Comparison of ENCODE assay signal across 11 cellular contexts in the genomic region with DNA sequence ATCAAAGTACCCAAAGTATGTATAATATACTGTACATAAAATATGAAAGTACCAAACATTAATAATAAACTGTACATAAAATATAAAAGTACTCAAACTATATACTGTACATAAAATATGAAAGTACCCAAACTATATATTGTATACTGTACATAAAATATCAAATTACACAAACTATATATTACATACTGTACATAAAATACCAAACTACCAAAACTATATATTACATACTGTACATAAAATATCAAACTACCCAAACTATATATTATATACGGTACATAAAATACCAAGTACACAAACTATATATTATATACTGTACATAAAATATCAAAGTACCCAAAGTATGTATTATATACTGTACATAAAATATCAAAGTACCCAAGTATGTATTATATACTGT.
"Had no signal": no experiment of that assay in that cellular context is flagged by ENCODE, and none has a peak within 500 bp of the region (broad histone marks: within the 10 kb centered on the region; RNA-seq: fewer than 3 reads in every experiment).

No MANE protein-coding gene starts in this region.

- H2AFZ ChIP-seq: GM23248, GM23338 had no signal

- H3K4me3 ChIP-seq: GM23248, GM23338, HAP-1 had no signal

- H3K4me2 ChIP-seq: GM23338 had no signal

- H3K9ac ChIP-seq: GM23248 had no signal

- H3K27ac ChIP-seq: GM23248 had no signal

- FAIRE-seq: H1, H54 had no signal

- H3K4me1 ChIP-seq: HAP-1 had no signal

- DNase-seq: GM23248, GOT3, H7, H9, HCEC 1CT, HFFc6 had no signal

- ATAC-seq: GM23338, HCT116 had no signal

- H3K36me3 ChIP-seq: HAP-1 had no signal

- H3K9me3 ChIP-seq: HAP-1 had no signal
